Comparison of ENCODE assay signal across 18 cellular contexts in the genomic region with DNA sequence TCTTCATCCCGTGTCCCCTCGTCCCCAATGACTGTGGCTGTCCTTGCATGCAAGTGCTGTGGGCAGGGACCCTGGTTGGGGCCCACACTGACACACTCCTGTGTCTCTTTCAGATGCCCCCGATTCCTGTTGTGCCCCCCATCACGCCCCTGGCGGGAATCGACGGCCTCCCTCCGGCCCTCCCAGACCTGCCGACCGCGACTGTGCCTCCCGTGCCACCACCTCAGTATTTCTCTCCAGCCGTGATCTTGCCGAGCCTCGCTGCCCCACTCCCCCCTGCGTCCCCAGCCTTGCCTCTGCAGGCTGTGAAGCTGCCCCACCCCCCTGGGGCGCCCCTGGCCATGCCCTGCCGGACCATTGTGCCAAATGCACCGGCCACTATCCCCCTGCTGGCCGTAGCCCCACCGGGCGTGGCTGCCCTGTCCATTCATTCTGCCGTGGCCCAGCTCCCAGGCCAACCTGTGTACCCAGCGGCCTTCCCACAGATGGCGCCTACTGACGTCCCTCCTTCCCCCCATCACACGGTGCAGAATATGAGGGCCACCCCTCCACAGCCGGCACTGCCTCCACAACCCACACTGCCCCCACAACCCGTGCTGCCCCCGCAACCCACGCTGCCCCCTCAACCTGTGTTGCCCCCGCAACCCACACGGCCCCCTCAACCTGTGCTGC.
DNase-seq lines count a peak whose midpoint lies in the region; ATAC-seq and TF ChIP-seq lines count a peak whose summit lies in the region.
"Had no signal": no experiment of that assay in that cellular context is flagged by ENCODE, and none has a peak within 500 bp of the region (broad histone marks: within the 10 kb centered on the region; RNA-seq: fewer than 3 reads in every experiment).

No MANE protein-coding gene starts in this region.

- H3K27me3 ChIP-seq in right atrium auricular region: no peaks in the 10 kb centered on the region
- H3K27me3 ChIP-seq in left ventricle myocardium inferior (ENCODE audit: low read depth): peaks cover 7% of the 10 kb centered on the region
- H3K27me3 ChIP-seq in body of pancreas: no peaks in the 10 kb centered on the region
- no peaks in the 10 kb centered on the region for H3K27me3 ChIP-seq in aorta (ENCODE audit: control insufficient read depth in 1 of 2, insufficient read depth in 2 of 2, low read length in 1 of 2)

- H3K4me1 ChIP-seq in right atrium auricular region: peaks cover 0 to 23% of the 10 kb centered on the region in 2 donors
- peaks cover 28% of the 10 kb centered on the region for H3K4me1 ChIP-seq in left ventricle myocardium inferior
- peaks cover 25% of the 10 kb centered on the region for H3K4me1 ChIP-seq in body of pancreas
- no peaks in the 10 kb centered on the region for H3K4me1 ChIP-seq in aorta (ENCODE audit: control insufficient read depth in 1 of 2, insufficient read depth in 2 of 2, low read length in 2 of 2)

- ATAC-seq in body of pancreas (no peak), omental fat pad (ENCODE audit: low FRiP score) (no peak), aorta (ENCODE audit: low FRiP score) (no peak), GM21381 (IDR thresholded peaks at IDR 0.05; ENCODE audit: unreplicated experiment) (no peak), HG02973 (IDR thresholded peaks at IDR 0.05; ENCODE audit: unreplicated experiment) (no peak)
- ATAC-seq: GM23338 had no signal

- DNase-seq in right atrium auricular region (ENCODE audit: low spot score): peak; percentile 28
- DNase-seq in left ventricle myocardium inferior: no peak
- DNase-seq in body of pancreas: peak in 3 of 4 donors; percentile 5 to 10 (median 10)
- peak; percentile 14 for DNase-seq in omental fat pad (ENCODE audit: low spot score)
- DNase-seq in aorta: peak; percentile 40 to 70
- DNase-seq in D341Med (ENCODE audit: low spot score): no peak
- DNase-seq: activated CD4-positive, alpha-beta T cell treated with anti-CD3 and anti-CD28 coated beads for 4 hours; amygdala; GF-D8; NCI-H2107; NCI-H524; nucleus accumbens; stimulated activated CD4-positive, alpha-beta T cell treated with anti-CD3 and anti-CD28 coated beads, Interleukin-4, amount 100 ng/mL, for 24 hours; substantia nigra had no signal

- 86 to 89% methylated on average over 33 of the region's 33 CpGs for WGBS in body of pancreas, 2 donors
- WGBS in aorta, 2 donors: 92% methylated on average over 32 to 33 of the region's 33 CpGs

- H3K27ac ChIP-seq in right atrium auricular region: no peak overlapping the region
- no peak overlapping the region for H3K27ac ChIP-seq in left ventricle myocardium inferior (replicated peaks)
- H3K27ac ChIP-seq in body of pancreas: no peak overlapping the region
- no peak overlapping the region for H3K27ac ChIP-seq in aorta (ENCODE audit: low read depth in 1 of 2, low read length in 2 of 2)
- H3K27ac ChIP-seq: skin epidermis had no signal

- H3K9me3 ChIP-seq in right atrium auricular region (no peaks in the 10 kb centered on the region), left ventricle myocardium inferior (replicated peaks) (no peaks in the 10 kb centered on the region), body of pancreas (no peaks in the 10 kb centered on the region), aorta (ENCODE audit: control insufficient read depth, low read length) (no peaks in the 10 kb centered on the region)

- intact Hi-C loops in left ventricle myocardium inferior (cut with micrococcal nuclease): no loop called here
- intact Hi-C loops in body of pancreas (cut with DNase I): no loop called here
- intact Hi-C loops in aorta (cut with DNase I): no loop called here

- no peaks in the 10 kb centered on the region for H3K36me3 ChIP-seq in right atrium auricular region
- peaks cover 9% of the 10 kb centered on the region for H3K36me3 ChIP-seq in left ventricle myocardium inferior
- H3K36me3 ChIP-seq in body of pancreas (replicated peaks in 1 of 2; ENCODE audit: insufficient read depth in 1 of 2, low read depth in 2 of 2): no peaks in the 10 kb centered on the region
- H3K36me3 ChIP-seq in aorta (ENCODE audit: control insufficient read depth in 1 of 2, insufficient read depth in 2 of 2, low read length in 1 of 2): no peaks in the 10 kb centered on the region

- TF ChIP-seq CTCF in right atrium auricular region (IDR thresholded peaks at IDR 0.05) (no peak), left ventricle myocardium inferior (IDR thresholded peaks at IDR 0.05; ENCODE audit: borderline replicate concordance) (no peak), body of pancreas (IDR thresholded peaks at IDR 0.05) (no peak), omental fat pad (IDR thresholded peaks at IDR 0.05) (no peak)

- TF ChIP-seq POLR2A in body of pancreas (IDR thresholded peaks at IDR 0.05): no peak

- H3K4me3 ChIP-seq in right atrium auricular region: no peak overlapping the region
- H3K4me3 ChIP-seq in left ventricle myocardium inferior: no peak overlapping the region
- no peak overlapping the region for H3K4me3 ChIP-seq in body of pancreas
- no peak overlapping the region for H3K4me3 ChIP-seq in aorta (ENCODE audit: low read length in 2 of 2)
- H3K4me3 ChIP-seq: GM23338, skin epidermis had no signal

Comparison
In these comparisons a context has a peak if more than half of its experiments do, and no peak if none do; other contexts are left out.
1. DNase-seq: peak in right atrium auricular region (single experiment), body of pancreas (3 of 4), omental fat pad (single experiment) and aorta (2 of 2); none in left ventricle myocardium inferior (single experiment) and D341Med (single experiment).